In genomic region chr6:151182958-151183357, GRCh38 we compare ENCODE assay signal across 1 cellular context. TPM values are rescaled to one million over a fixed set of nuclear protein-coding genes. Genes with fewer than 3 reads are reported as not detected.
"Had no signal": no experiment of that assay in that cellular context is flagged by ENCODE, and none has a peak within 500 bp of the region (broad histone marks: within the 10 kb centered on the region; RNA-seq: fewer than 3 reads in every experiment).

No MANE protein-coding gene starts in this region.

RNA-seq across cellular contexts. Expression of gene AKAP12, which starts 56.8 kb away (rescaled TPM):
- polyA plus RNA-seq: IgD-negative memory B cell had no signal
